ENCODE assay signal across 8 cellular contexts in the genomic region with DNA sequence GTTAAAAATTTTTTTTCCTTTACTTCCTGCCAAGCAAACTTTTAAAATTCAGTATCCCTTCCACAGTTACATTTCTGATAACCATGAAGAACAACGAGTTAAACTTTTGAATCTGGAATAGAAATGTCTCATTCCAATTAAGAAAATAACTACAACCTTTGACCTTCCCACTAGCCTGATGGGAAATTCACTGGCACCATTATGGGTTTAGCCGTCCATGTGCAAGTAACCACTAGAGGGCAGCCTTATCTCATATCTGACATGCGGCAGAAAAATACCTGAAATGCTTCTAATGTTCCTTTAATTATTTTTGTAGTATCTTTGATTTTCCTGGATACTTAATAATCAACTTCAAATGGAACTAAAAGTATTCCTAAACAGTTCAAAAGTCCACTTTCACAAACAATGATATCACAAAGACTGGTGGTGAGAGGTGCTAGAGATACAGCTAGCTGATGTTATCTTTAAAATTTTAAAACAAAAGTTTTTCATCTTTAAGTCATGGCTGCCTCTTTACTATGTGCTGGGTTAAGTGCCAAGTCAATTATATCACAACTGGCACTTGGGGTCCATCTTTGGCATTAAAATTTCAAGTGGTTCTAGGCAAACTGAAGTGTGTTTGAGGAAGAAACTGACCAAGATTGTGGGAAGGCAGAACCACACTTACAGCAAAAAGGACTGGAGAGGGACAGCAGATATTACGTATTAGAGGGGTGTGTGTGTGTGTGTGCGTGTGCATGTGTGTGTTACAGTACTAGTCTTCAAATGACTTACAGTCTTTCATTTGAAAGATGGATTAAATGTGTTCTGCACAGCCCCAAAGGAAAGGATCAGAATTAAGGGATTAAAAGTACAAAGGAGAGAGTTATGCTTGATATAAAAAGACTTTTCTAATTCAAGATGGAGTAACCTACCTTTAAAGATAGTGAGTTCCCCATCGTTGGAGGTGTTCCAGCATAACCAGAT.
DNase-seq lines count a peak whose midpoint lies in the region; ATAC-seq, FAIRE-seq and TF ChIP-seq lines count a peak whose summit lies in the region.

No MANE protein-coding gene starts in this region.

- no peaks in the 10 kb centered on the region for H3K27me3 Mint-ChIP-seq in effector memory CD8-positive, alpha-beta T cell
- peaks cover 1% of the 10 kb centered on the region for H3K27me3 Mint-ChIP-seq in memory B cell
- peaks cover 47% of the 10 kb centered on the region for H3K27me3 Mint-ChIP-seq in type B pancreatic cell

- H3K4me1 Mint-ChIP-seq in effector memory CD8-positive, alpha-beta T cell (ENCODE audit: low read depth in 2 of 2) = peaks cover 49 to 84% of the 10 kb centered on the region in 2 donors
- H3K4me1 Mint-ChIP-seq in memory B cell = peaks cover 9% of the 10 kb centered on the region
- peaks cover 20% of the 10 kb centered on the region for H3K4me1 Mint-ChIP-seq in type B pancreatic cell (ENCODE audit: unreplicated experiment)

- peaks cover 87% of the 10 kb centered on the region for H3K36me3 Mint-ChIP-seq in effector memory CD8-positive, alpha-beta T cell (ENCODE audit: insufficient read depth)
- H3K36me3 Mint-ChIP-seq in memory B cell = no peaks in the 10 kb centered on the region
- no peaks in the 10 kb centered on the region for H3K36me3 Mint-ChIP-seq in type B pancreatic cell

- TF ChIP-seq CTCF in VCaP (conservative IDR thresholded peaks at IDR 0.05) = peak; percentile 94
- peak; percentile 98 for TF ChIP-seq CTCF in type B pancreatic cell (conservative IDR thresholded peaks at IDR 0.05)

- DNase-seq in CMK (ENCODE audit: low read depth) (peak; percentile 24), H54 (ENCODE audit: insufficient read length, low spot score) (no peak), NCI-H2171 treated with DMSO at 0.1 percent for 48 hours (lab: John Stamatoyannopoulos, UW) (peak; percentile 76), memory B cell (ENCODE audit: low spot score in 2 of 2) (peak; percentile 49 to 75), type B pancreatic cell (ENCODE audit: extremely low spot score, unreplicated experiment) (no peak)
- DNase-seq in effector memory CD8-positive, alpha-beta T cell = peak; percentile 57 to 65 (median 58)

- peak overlapping the region; percentile 87 to 89 for H3K27ac Mint-ChIP-seq in effector memory CD8-positive, alpha-beta T cell
- peak overlapping the region; percentile 8 for H3K27ac Mint-ChIP-seq in memory B cell
- peak overlapping the region; percentile 33 for H3K27ac Mint-ChIP-seq in type B pancreatic cell

- FAIRE-seq in H54 (lab: Jason Lieb, UNC) = peak; percentile 87

- H3K4me3 Mint-ChIP-seq in effector memory CD8-positive, alpha-beta T cell = peak overlapping the region; percentile 72 to 83
- no peak overlapping the region for H3K4me3 Mint-ChIP-seq in memory B cell
- no peak overlapping the region for H3K4me3 Mint-ChIP-seq in type B pancreatic cell

- peak; percentile 24 for ATAC-seq in effector memory CD8-positive, alpha-beta T cell (replicated peaks)
- ATAC-seq in memory B cell (ENCODE audit: low read depth) = peak; percentile 62
- ATAC-seq in GM19324 (IDR thresholded peaks at IDR 0.05; ENCODE audit: low FRiP score, unreplicated experiment) = no peak

- no peak overlapping the region for H3K27ac ChIP-seq in VCaP

- no peaks in the 10 kb centered on the region for H3K9me3 Mint-ChIP-seq in effector memory CD8-positive, alpha-beta T cell
- H3K9me3 Mint-ChIP-seq in memory B cell = no peaks in the 10 kb centered on the region
- H3K9me3 Mint-ChIP-seq in type B pancreatic cell = no peaks in the 10 kb centered on the region

- no peak for TF ChIP-seq POLR2A in H54 (IDR thresholded peaks at IDR 0.05; ENCODE audit: low read depth, low read length)

Comparison
In these comparisons a context has a peak if more than half of its experiments do, and no peak if none do; other contexts are left out.
1. DNase-seq: peak in CMK (single experiment), NCI-H2171 treated with DMSO at 0.1 percent for 48 hours (single experiment), effector memory CD8-positive, alpha-beta T cell (3 of 3) and memory B cell (2 of 2); none in H54 (single experiment) and type B pancreatic cell (single experiment).
2. H3K27ac Mint-ChIP-seq: peak in every context shown above with its lines; median percentile 88 in effector memory CD8-positive, alpha-beta T cell; 33 in type B pancreatic cell; 8 in memory B cell.
3. H3K4me3 Mint-ChIP-seq: peak in effector memory CD8-positive, alpha-beta T cell (2 of 2); none in memory B cell (single experiment) and type B pancreatic cell (single experiment).